Comparison of ENCODE assay signal across 19 cellular contexts in genomic region chr21:31524140-31524539, GRCh38.
DNase-seq lines count a peak whose midpoint lies in the region; ATAC-seq, FAIRE-seq and TF ChIP-seq lines count a peak whose summit lies in the region.
"Had no signal": no experiment of that assay in that cellular context is flagged by ENCODE, and none has a peak within 500 bp of the region (broad histone marks: within the 10 kb centered on the region; RNA-seq: fewer than 3 reads in every experiment).

No MANE protein-coding gene starts in this region.

- H4K8ac ChIP-seq in H1 (ENCODE audit: extremely low read depth, insufficient read depth, low read length) = no peak overlapping the region

- H3K4ac ChIP-seq in H1 (replicated peaks; ENCODE audit: insufficient read length, low read depth, low read length) = no peak overlapping the region

- TF ChIP-seq CTCF in GM23338 (conservative IDR thresholded peaks at IDR 0.05; ENCODE audit: low read depth in 2 of 2) (no peak), H1 (IDR thresholded peaks at IDR 0.05; ENCODE audit: control extremely low read depth in 1 of 3, insufficient read depth in 1 of 3, low read depth in 1 of 3, low read length in 3 of 3) (no peak)

- H4K20me1 ChIP-seq in GM23338 (replicated peaks; ENCODE audit: insufficient read depth) = no peaks in the 10 kb centered on the region
- H4K20me1 ChIP-seq in H1 (replicated peaks in 1 of 2; ENCODE audit: control insufficient read depth in 1 of 2, insufficient read depth in 2 of 2, low read length in 2 of 2) = no peaks in the 10 kb centered on the region

- no peak overlapping the region for H2BK20ac ChIP-seq in H1 (ENCODE audit: low read length)

- H3K36me3 ChIP-seq in GM23338 (ENCODE audit: insufficient read depth) (no peaks in the 10 kb centered on the region), H1 (ENCODE audit: control insufficient read depth in 2 of 4, insufficient read depth in 4 of 4, low read length in 3 of 4) (no peaks in the 10 kb centered on the region)

- no peak overlapping the region for H3K4me3 ChIP-seq in GM23338
- no peak overlapping the region for H3K4me3 ChIP-seq in H1 (ENCODE audit: extremely low read depth in 1 of 4, insufficient read depth in 2 of 4, low read depth in 3 of 4, low read length in 4 of 4)
- H3K4me3 ChIP-seq: BLaER1, GM12878, SK-N-MC had no signal

- H4K91ac ChIP-seq in H1 (replicated peaks; ENCODE audit: insufficient read length, low read length) = no peak overlapping the region

- no peaks in the 10 kb centered on the region for H3K9me2 ChIP-seq in GM23338 (ENCODE audit: insufficient read depth)

- H2AFZ ChIP-seq in GM23338 (no peak overlapping the region), H1 (ENCODE audit: low read length) (no peak overlapping the region)

- peak; percentile 84 for DNase-seq in GM23338 (ENCODE audit: low spot score)
- DNase-seq in NCI-H2227 (lab: John Stamatoyannopoulos, UW; ENCODE audit: unreplicated experiment) = peak; percentile 29
- peak in 1 of 2 experiments; percentile 74 for DNase-seq in H1 (ENCODE audit: low read depth in 1 of 2, low spot score in 2 of 2)
- no peak for DNase-seq in left lobe of liver (ENCODE audit: low spot score)
- no peak for DNase-seq in NCI-H128 (lab: John Stamatoyannopoulos, UW; ENCODE audit: unreplicated experiment)
- DNase-seq in NCI-H226 = no peak
- no peak for DNase-seq in DMS53 (lab: John Stamatoyannopoulos, UW)
- DNase-seq in dermis blood vessel endothelial cell = no peak
- DNase-seq: MM.1S; NCI-H1417; NCI-H1930; NCI-H524 treated with DMSO at 0.1 percent for 48 hours; NK-92 treated with Interleukin-12 subunit alpha and Interleukin-12 subunit beta, amount 100 ng/mL, for 24 hours; PC-3; T-cell had no signal

- H3K4me3 Mint-ChIP-seq in GM23338 = no peak overlapping the region
- H3K4me3 Mint-ChIP-seq: T-cell had no signal

- TF ChIP-seq POLR2A in H1 (IDR thresholded peaks at IDR 0.05; ENCODE audit: control extremely low read depth in 1 of 2, low read depth in 2 of 2, low read length in 2 of 2) = no peak

- peak; percentile 86 for FAIRE-seq in H1 (lab: Jason Lieb, UNC)
- FAIRE-seq: GM12878, GM19239 had no signal

- peak overlapping the region; percentile 7; the same call in 1 of the 2 replicates for H3K27ac ChIP-seq in GM23338 (ENCODE audit: low read depth)
- H3K27ac ChIP-seq in H1 (ENCODE audit: low read depth, low read length) = no peak overlapping the region
- H3K27ac ChIP-seq: BLaER1, SK-N-MC had no signal

- no peak overlapping the region for H3K9ac ChIP-seq in H1 (replicated peaks in 1 of 4; ENCODE audit: extremely low read depth in 1 of 4, low read depth in 3 of 4, low read length in 3 of 4)
- H3K9ac ChIP-seq: BLaER1 had no signal

- no peak overlapping the region for H3K56ac ChIP-seq in H1 (replicated peaks; ENCODE audit: insufficient read length, low read depth, low read length)

- CTCF ChIA-PET in H1 (lab: Charles Lee; ENCODE audit: partially characterized antibody) = interaction anchor here (0.6 to 1.8 kb wide), 11 partner anchors 10 to 208 kb away, joined by 3 to 10 read pairs (median 4); no protein-coding TSS in a partner anchor

- H3K14ac ChIP-seq in H1 (ENCODE audit: insufficient read length) = no peak overlapping the region

- no peaks in the 10 kb centered on the region for H3K27me3 ChIP-seq in GM23338 (ENCODE audit: insufficient read depth)
- H3K27me3 ChIP-seq in H1 (replicated peaks in 1 of 4; ENCODE audit: control insufficient read depth in 3 of 4, extremely low read depth in 1 of 4, insufficient read depth in 3 of 4, low read length in 3 of 4) = no peaks in the 10 kb centered on the region
- H3K27me3 ChIP-seq: BLaER1 had no signal

- no peaks in the 10 kb centered on the region for H3K23me2 ChIP-seq in H1 (ENCODE audit: low read depth, low read length)

- peak; percentile 98 for ATAC-seq in GM23338
- ATAC-seq in left lobe of liver = peak; percentile 20
- ATAC-seq: GM12878, PC-3, T-cell had no signal

- peaks cover 17% of the 10 kb centered on the region for H3K4me1 ChIP-seq in GM23338 (ENCODE audit: insufficient read depth)
- H3K4me1 ChIP-seq in H1 (replicated peaks in 1 of 4; ENCODE audit: control insufficient read depth in 3 of 4, insufficient read depth in 4 of 4, low read length in 3 of 4) = peaks cover 0 to 16% (median 7%) of the 10 kb centered on the region in 4 experiments; a peak in 5 of 7 replicates
- H3K4me1 ChIP-seq: BLaER1 had no signal

- H3K27ac Mint-ChIP-seq in GM23338 = 0 out of 2 replicates have a peak overlapping the region, but pooled peaks have one; percentile 53
- H3K27ac Mint-ChIP-seq: T-cell had no signal

- H3K4me2 ChIP-seq in GM23338 (0 out of 2 replicates have a peak overlapping the region, but pooled peaks have one; percentile 1), H1 (ENCODE audit: insufficient read depth in 1 of 2, low read depth in 2 of 2, low read length in 2 of 2) (peak overlapping the region in 1 of 2 experiments; percentile 41; a peak in 2 of 4 replicates)
- H3K4me2 ChIP-seq: BLaER1 had no signal

- H3K4me1 Mint-ChIP-seq in GM23338 = peaks cover 33% of the 10 kb centered on the region

- no peak overlapping the region for H4K5ac ChIP-seq in H1 (ENCODE audit: insufficient read length, low read depth, low read length)

- H2BK15ac ChIP-seq in H1 (ENCODE audit: low read length) = no peak overlapping the region

- no peak overlapping the region for H3K18ac ChIP-seq in H1 (ENCODE audit: extremely low read depth, low read length)

- peaks cover 6% of the 10 kb centered on the region; the same call in 1 of the 2 replicates for H3K79me1 ChIP-seq in H1 (ENCODE audit: low read depth, low read length)

- H3K9me3 ChIP-seq in H1 (ENCODE audit: insufficient read depth in 2 of 2, low read depth in 1 of 2, low read length in 1 of 2) = no peaks in the 10 kb centered on the region

- peak in 1 of 2 experiments; percentile 76; a peak in 1 of 3 replicates for TF ChIP-seq EP300 in H1 (IDR thresholded peaks at IDR 0.05; ENCODE audit: borderline replicate concordance in 1 of 2, low read depth in 2 of 2, low read length in 2 of 2)

- 0 out of 2 replicates have a peak, but pooled peaks cover 13% of the 10 kb centered on the region for H3F3A ChIP-seq in GM23338 (replicated peaks; ENCODE audit: low read depth)

- WGBS in H1 (ENCODE audit: extremely low coverage in 1 of 2, insufficient coverage in 1 of 2, insufficient read length in 1 of 2, insufficient replicate concordance in 2 of 2, low coverage in 1 of 2, low lambda C conversion rate in 2 of 2, missing lambda C conversion rate in 1 of 2), 2 experiments = 63% methylated on average over 4 of the region's 4 CpGs; no CpG with 5 or more reads in 1 of the 2 experiments

- POLR2A ChIA-PET in H1 (lab: Charles Lee; ENCODE audit: partially characterized antibody) = interaction anchor here (0.8 to 2.9 kb wide), 5 partner anchors 9 to 36 kb away, joined by 3 to 17 read pairs (median 5); no protein-coding TSS in a partner anchor

- no peak for TF ChIP-seq RAD21 in H1 (IDR thresholded peaks at IDR 0.05 in 1 of 2, conservative IDR thresholded peaks at IDR 0.05 in 1 of 2; ENCODE audit: low read depth in 2 of 2, low read length in 2 of 2)

- H3K36me3 Mint-ChIP-seq in GM23338 (ENCODE audit: low read depth) = no peaks in the 10 kb centered on the region

- H3K27me3 Mint-ChIP-seq in GM23338 (ENCODE audit: insufficient read depth, low read depth, poor library complexity) = peaks cover 9% of the 10 kb centered on the region
- H3K27me3 Mint-ChIP-seq: T-cell had no signal

- H2AK5ac ChIP-seq in H1 (ENCODE audit: low read depth, low read length) = no peak overlapping the region

- no peak overlapping the region for H2BK5ac ChIP-seq in H1 (ENCODE audit: low read depth, low read length)

- no peaks in the 10 kb centered on the region for H3K9me3 Mint-ChIP-seq in GM23338
- H3K9me3 Mint-ChIP-seq: T-cell had no signal

- H2BK120ac ChIP-seq in H1 (replicated peaks; ENCODE audit: low read depth, low read length) = no peak overlapping the region

- no peak overlapping the region for H3K23ac ChIP-seq in H1 (ENCODE audit: insufficient read length)

- H3K79me2 ChIP-seq in GM23338 (replicated peaks; ENCODE audit: insufficient read depth) (peaks cover 46% of the 10 kb centered on the region), H1 (ENCODE audit: control insufficient read depth in 1 of 2, insufficient read depth in 2 of 2, low read length in 2 of 2) (peaks cover 0 to 37% of the 10 kb centered on the region in 2 experiments; a peak in 2 of 4 replicates)

- H2BK12ac ChIP-seq in H1 (ENCODE audit: low read depth, low read length) = no peak overlapping the region

TF ChIP-seq in GM23338, 12 proteins besides CTCF, POLR2A, EP300 and RAD21 (continues in another document):
- TF ChIP-seq JUNB (IDR thresholded peaks at IDR 0.05; ENCODE audit: unreplicated experiment) (no peak), POLR2AphosphoS5 (IDR thresholded peaks at IDR 0.05; ENCODE audit: low read depth) (no peak)

TF ChIP-seq in H1, 55 proteins besides CTCF, POLR2A, EP300 and RAD21:
- TF ChIP-seq BRCA1 (IDR thresholded peaks at IDR 0.05; ENCODE audit: low read depth, low read length) (peak; percentile 53; the same call in 1 of the 2 replicates), KDM4A (IDR thresholded peaks at IDR 0.05; ENCODE audit: low read depth, low read length, severe bottlenecking) (no peak), EGR1 (IDR thresholded peaks at IDR 0.05; ENCODE audit: borderline replicate concordance, low read depth, low read length) (peak; percentile 56; the same call in 1 of the 2 replicates), CHD2 (IDR thresholded peaks at IDR 0.05; ENCODE audit: low read length) (peak; percentile 90), MAX (IDR thresholded peaks at IDR 0.05) (0 out of 2 replicates have a peak, but pooled peaks have one; percentile 14), CREB1 (IDR thresholded peaks at IDR 0.05) (0 out of 2 replicates have a peak, but pooled peaks have one; percentile 7), KDM1A (IDR thresholded peaks at IDR 0.05; ENCODE audit: borderline replicate concordance, low read length) (no peak)

Comparison
In these comparisons a context has a peak if more than half of its experiments do, and no peak if none do; other contexts are left out.
1. DNase-seq: peak in GM23338 (single experiment) and NCI-H2227 (single experiment); none in left lobe of liver (single experiment), NCI-H128 (single experiment), NCI-H226 (single experiment), DMS53 (single experiment) and dermis blood vessel endothelial cell (single experiment).